In the genomic region with DNA sequence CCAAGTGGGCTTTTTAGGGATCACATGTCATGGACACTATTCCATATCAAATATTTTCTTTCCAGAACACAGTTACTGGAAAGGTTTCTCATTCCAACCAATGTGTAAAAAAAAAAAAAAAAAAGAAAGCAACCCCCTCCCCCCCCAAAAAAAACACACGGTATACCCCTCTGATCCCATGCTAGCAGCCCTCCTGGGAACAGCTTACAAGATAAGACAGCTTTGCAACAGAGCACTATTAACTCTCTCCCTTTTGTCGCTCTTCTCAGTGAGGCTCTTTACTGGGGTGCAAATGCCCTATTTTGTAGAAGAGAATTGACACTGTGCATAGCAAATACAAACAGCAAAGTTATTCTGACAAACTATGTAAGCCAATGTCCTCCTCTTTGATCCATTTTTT, we compare ENCODE assay signal across 13 cellular contexts.
"Had no signal": no experiment of that assay in that cellular context is flagged by ENCODE, and none has a peak within 500 bp of the region (broad histone marks: within the 10 kb centered on the region; RNA-seq: fewer than 3 reads in every experiment).

No MANE protein-coding gene starts in this region.

- H3K27me3 ChIP-seq: adrenal gland, brain microvascular endothelial cell, dorsolateral prefrontal cortex, right lobe of liver had no signal

- H3K27ac ChIP-seq: adrenal gland, brain microvascular endothelial cell, dorsolateral prefrontal cortex, right lobe of liver had no signal

- H3K4me3 ChIP-seq: adrenal gland, dorsolateral prefrontal cortex, right lobe of liver had no signal

- DNase-seq: activated CD4-positive, alpha-beta T cell treated with anti-CD3 and anti-CD28 coated beads for 48 hours; activated naive CD4-positive, alpha-beta T cell treated with Interleukin-2 at 50 U/mL for 16 hours; adrenal gland; brain microvascular endothelial cell; cerebellar nuclear complex; dorsolateral prefrontal cortex; left colon; right lobe of liver; stimulated activated CD4-positive, alpha-beta T cell treated with anti-CD3 and anti-CD28 coated beads, Interleukin-2, amount 100 ng/mL, for 48 hours; stimulated activated naive CD4-positive, alpha-beta T cell treated with Interleukin-2 at 50 U/mL for 16 hours had no signal

- H3K9me3 ChIP-seq: adrenal gland, right lobe of liver had no signal

- ATAC-seq: esophagus mucosa, left colon, right lobe of liver, SK-N-SH treated with all-trans-retinoic acid at 6 μM for 48 hours, WTC11 had no signal

- H3K36me3 ChIP-seq: adrenal gland, brain microvascular endothelial cell, right lobe of liver had no signal

- H3K4me1 ChIP-seq: adrenal gland, right lobe of liver had no signal
